In genomic region chr20:38127920-38128528, GRCh38 we compare ENCODE assay signal across 1 cellular context.
TF ChIP-seq lines count a peak whose summit lies in the region.

No MANE protein-coding gene starts in this region.

TF ChIP-seq in SK-N-SH, 30 proteins besides CTCF, POLR2A, EP300 and RAD21 (continued from another document):
- TF ChIP-seq REST (IDR thresholded peaks at IDR 0.05; ENCODE audit: low read depth, low read length) (no peak), GATA2 (CRISPR knock-in tag; IDR thresholded peaks at IDR 0.05) (no peak), RXRA (IDR thresholded peaks at IDR 0.05; ENCODE audit: borderline replicate concordance, low read depth) (no peak), NFIC (IDR thresholded peaks at IDR 0.05; ENCODE audit: borderline replicate concordance) (no peak), SMC3 (IDR thresholded peaks at IDR 0.05; ENCODE audit: low read depth, low read length) (no peak)
- TF ChIP-seq, protein P1, sequence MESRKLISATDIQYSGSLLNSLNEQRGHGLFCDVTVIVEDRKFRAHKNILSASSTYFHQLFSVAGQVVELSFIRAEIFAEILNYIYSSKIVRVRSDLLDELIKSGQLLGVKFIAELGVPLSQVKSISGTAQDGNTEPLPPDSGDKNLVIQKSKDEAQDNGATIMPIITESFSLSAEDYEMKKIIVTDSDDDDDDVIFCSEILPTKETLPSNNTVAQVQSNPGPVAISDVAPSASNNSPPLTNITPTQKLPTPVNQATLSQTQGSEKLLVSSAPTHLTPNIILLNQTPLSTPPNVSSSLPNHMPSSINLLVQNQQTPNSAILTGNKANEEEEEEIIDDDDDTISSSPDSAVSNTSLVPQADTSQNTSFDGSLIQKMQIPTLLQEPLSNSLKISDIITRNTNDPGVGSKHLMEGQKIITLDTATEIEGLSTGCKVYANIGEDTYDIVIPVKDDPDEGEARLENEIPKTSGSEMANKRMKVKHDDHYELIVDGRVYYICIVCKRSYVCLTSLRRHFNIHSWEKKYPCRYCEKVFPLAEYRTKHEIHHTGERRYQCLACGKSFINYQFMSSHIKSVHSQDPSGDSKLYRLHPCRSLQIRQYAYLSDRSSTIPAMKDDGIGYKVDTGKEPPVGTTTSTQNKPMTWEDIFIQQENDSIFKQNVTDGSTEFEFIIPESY (IDR thresholded peaks at IDR 0.05; ENCODE audit: borderline replicate concordance, low read depth), result no peak
